In the genomic region with DNA sequence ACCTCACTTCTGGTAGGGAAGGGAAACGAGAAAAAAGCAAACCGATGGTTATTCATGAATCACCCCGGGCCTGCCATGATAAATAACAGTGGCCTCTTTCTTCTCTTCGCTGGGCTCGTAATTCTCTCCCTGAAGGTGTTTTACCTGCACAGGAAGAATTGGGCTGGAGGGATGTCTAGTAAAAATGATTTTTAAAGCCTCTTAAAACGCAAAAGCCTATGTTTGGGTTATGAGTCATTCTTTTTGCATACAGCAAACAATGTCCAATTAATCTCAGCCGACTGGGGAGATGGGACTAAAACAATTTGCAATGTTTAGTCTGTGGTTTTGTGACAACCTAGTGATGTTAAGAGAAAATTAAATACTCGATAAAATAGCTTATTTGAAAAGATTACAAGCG, we compare ENCODE assay signal across 1 cellular context.
TF ChIP-seq lines count a peak whose summit lies in the region.

No MANE protein-coding gene starts in this region.

TF ChIP-seq in WTC11, 78 proteins besides CTCF, POLR2A, EP300 and RAD21 (continued from another document):
- TF ChIP-seq ARID4B (CRISPR knock-in tag; IDR thresholded peaks at IDR 0.05; ENCODE audit: borderline replicate concordance): no peak
- TF ChIP-seq RELA (CRISPR knock-in tag; IDR thresholded peaks at IDR 0.05; ENCODE audit: borderline replicate concordance): no peak
- TF ChIP-seq, protein P1, sequence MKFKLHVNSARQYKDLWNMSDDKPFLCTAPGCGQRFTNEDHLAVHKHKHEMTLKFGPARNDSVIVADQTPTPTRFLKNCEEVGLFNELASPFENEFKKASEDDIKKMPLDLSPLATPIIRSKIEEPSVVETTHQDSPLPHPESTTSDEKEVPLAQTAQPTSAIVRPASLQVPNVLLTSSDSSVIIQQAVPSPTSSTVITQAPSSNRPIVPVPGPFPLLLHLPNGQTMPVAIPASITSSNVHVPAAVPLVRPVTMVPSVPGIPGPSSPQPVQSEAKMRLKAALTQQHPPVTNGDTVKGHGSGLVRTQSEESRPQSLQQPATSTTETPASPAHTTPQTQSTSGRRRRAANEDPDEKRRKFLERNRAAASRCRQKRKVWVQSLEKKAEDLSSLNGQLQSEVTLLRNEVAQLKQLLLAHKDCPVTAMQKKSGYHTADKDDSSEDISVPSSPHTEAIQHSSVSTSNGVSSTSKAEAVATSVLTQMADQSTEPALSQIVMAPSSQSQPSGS (CRISPR knock-in tag; IDR thresholded peaks at IDR 0.05; ENCODE audit: borderline replicate concordance, low read depth): no peak
- TF ChIP-seq CREB1 (CRISPR knock-in tag; IDR thresholded peaks at IDR 0.05): no peak
- no peak for TF ChIP-seq ZNF317 (CRISPR knock-in tag; IDR thresholded peaks at IDR 0.05; ENCODE audit: borderline replicate concordance, low read depth)
- TF ChIP-seq TP53 (CRISPR knock-in tag; IDR thresholded peaks at IDR 0.05): no peak
- no peak for TF ChIP-seq MYBL2 (CRISPR knock-in tag; IDR thresholded peaks at IDR 0.05)
- TF ChIP-seq ATF6 (CRISPR knock-in tag; IDR thresholded peaks at IDR 0.05): no peak
- no peak for TF ChIP-seq ZBTB21 (CRISPR knock-in tag; IDR thresholded peaks at IDR 0.05; ENCODE audit: borderline replicate concordance)
- no peak for TF ChIP-seq CREM (CRISPR knock-in tag; IDR thresholded peaks at IDR 0.05)
- TF ChIP-seq, protein P2, sequence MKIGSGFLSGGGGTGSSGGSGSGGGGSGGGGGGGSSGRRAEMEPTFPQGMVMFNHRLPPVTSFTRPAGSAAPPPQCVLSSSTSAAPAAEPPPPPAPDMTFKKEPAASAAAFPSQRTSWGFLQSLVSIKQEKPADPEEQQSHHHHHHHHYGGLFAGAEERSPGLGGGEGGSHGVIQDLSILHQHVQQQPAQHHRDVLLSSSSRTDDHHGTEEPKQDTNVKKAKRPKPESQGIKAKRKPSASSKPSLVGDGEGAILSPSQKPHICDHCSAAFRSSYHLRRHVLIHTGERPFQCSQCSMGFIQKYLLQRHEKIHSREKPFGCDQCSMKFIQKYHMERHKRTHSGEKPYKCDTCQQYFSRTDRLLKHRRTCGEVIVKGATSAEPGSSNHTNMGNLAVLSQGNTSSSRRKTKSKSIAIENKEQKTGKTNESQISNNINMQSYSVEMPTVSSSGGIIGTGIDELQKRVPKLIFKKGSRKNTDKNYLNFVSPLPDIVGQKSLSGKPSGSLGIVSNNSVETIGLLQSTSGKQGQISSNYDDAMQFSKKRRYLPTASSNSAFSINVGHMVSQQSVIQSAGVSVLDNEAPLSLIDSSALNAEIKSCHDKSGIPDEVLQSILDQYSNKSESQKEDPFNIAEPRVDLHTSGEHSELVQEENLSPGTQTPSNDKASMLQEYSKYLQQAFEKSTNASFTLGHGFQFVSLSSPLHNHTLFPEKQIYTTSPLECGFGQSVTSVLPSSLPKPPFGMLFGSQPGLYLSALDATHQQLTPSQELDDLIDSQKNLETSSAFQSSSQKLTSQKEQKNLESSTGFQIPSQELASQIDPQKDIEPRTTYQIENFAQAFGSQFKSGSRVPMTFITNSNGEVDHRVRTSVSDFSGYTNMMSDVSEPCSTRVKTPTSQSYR (CRISPR knock-in tag; IDR thresholded peaks at IDR 0.05): no peak
- TF ChIP-seq AR (CRISPR knock-in tag; IDR thresholded peaks at IDR 0.05): no peak
- TF ChIP-seq MXD4 (CRISPR knock-in tag; IDR thresholded peaks at IDR 0.05; ENCODE audit: borderline replicate concordance): no peak
- no peak for TF ChIP-seq JUN (CRISPR knock-in tag; IDR thresholded peaks at IDR 0.05)
- TF ChIP-seq RORB (CRISPR knock-in tag; IDR thresholded peaks at IDR 0.05): no peak
- TF ChIP-seq OVOL2 (CRISPR knock-in tag; IDR thresholded peaks at IDR 0.05; ENCODE audit: borderline replicate concordance): no peak
- no peak for TF ChIP-seq PRDM15 (CRISPR knock-in tag; IDR thresholded peaks at IDR 0.05)
TF ChIP-seq in WTC11: peak in this region for 0.
